13 cellular contexts compared by ENCODE assay signal in the genomic region with DNA sequence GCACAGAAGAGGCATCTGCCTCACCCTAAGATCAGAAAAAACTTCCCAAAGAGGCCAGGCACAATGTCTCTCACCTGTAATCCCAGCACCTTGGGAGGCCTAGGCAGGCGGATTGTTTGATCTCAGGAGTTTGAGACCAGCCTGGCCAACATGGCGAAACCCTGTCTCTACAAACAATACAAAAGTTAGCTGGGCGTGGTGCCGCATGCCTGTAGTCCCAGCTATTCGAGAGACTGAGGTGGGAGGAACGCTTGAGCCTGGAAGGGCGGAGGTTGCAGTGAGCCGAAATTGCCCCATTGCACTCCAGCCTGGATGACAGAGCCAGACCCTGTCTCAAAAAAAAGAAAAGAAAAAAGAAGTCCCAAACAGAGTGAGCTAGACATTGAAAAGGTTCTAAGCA. TPM values are rescaled to one million over a fixed set of nuclear protein-coding genes. Genes with fewer than 3 reads are reported as not detected.
DNase-seq lines count a peak whose midpoint lies in the region; ATAC-seq, FAIRE-seq and TF ChIP-seq lines count a peak whose summit lies in the region.
"Had no signal": no experiment of that assay in that cellular context is flagged by ENCODE, and none has a peak within 500 bp of the region (broad histone marks: within the 10 kb centered on the region; RNA-seq: fewer than 3 reads in every experiment).

No MANE protein-coding gene starts in this region.

- 15% methylated on average over 8 of the region's 8 CpGs for WGBS in K562 (ENCODE audit: insufficient coverage, low coverage, missing lambda C conversion rate)
- no CpG with 5 or more reads among the region's 8 CpGs for WGBS in neuronal stem cell (ENCODE audit: extremely low coverage in 2 of 2, insufficient read length in 2 of 2, insufficient replicate concordance in 1 of 2), 2 donors

- TF ChIP-seq CTCF in Loucy (conservative IDR thresholded peaks at IDR 0.05; ENCODE audit: low read length) (no peak), K562 (IDR thresholded peaks at IDR 0.05 in 2 of 3, conservative IDR thresholded peaks at IDR 0.05 in 1 of 3; ENCODE audit: insufficient read depth in 2 of 3, low read depth in 1 of 3, low read length in 3 of 3) (no peak), left ventricle myocardium inferior (IDR thresholded peaks at IDR 0.05; ENCODE audit: borderline replicate concordance) (no peak)

- BruUV-seq in K562 (replicated peaks; lab: Mats Ljungman, UMichigan), result no TSS peak

- H3K4me1 ChIP-seq in Loucy (ENCODE audit: insufficient read depth, low read length, poor library complexity, severe bottlenecking) (peaks cover 60% of the 10 kb centered on the region), K562 (replicated peaks in 1 of 2; ENCODE audit: control insufficient read depth in 2 of 2, insufficient read depth in 2 of 2, low read length in 2 of 2) (peaks cover 10 to 33% of the 10 kb centered on the region in 2 experiments; a peak in 4 of 5 replicates), neuronal stem cell (ENCODE audit: control insufficient read depth in 2 of 2, insufficient read depth in 1 of 2, low read depth in 1 of 2, low read length in 2 of 2) (peaks cover 3 to 10% of the 10 kb centered on the region in 2 donors), left ventricle myocardium inferior (peaks cover 94% of the 10 kb centered on the region)

- FAIRE-seq in K562 (lab: Jason Lieb, UNC), result peak; percentile 62

- in situ Hi-C loops in K562 (cut with MboI), result no loop called here

- peaks cover 2% of the 10 kb centered on the region for H3K79me1 ChIP-seq in neuronal stem cell (ENCODE audit: low read depth, low read length)

- H4K8ac ChIP-seq in neuronal stem cell (ENCODE audit: low read depth, low read length), result no peak overlapping the region

- no peaks in the 10 kb centered on the region for H3K9me2 ChIP-seq in Loucy (replicated peaks; ENCODE audit: low read depth, low read length)

- H3K14ac ChIP-seq in neuronal stem cell (ENCODE audit: low read length), result no peak overlapping the region

- H3K27me3 ChIP-seq in Loucy (ENCODE audit: insufficient read depth, low read length, poor library complexity, severe bottlenecking) (no peaks in the 10 kb centered on the region), K562 (ENCODE audit: control insufficient read depth in 2 of 2, insufficient read depth in 2 of 2, low read length in 2 of 2) (no peaks in the 10 kb centered on the region), neuronal stem cell (ENCODE audit: control insufficient read depth in 3 of 3, insufficient read depth in 3 of 3, low read depth in 1 of 3, low read length in 3 of 3) (no peaks in the 10 kb centered on the region), left ventricle myocardium inferior (ENCODE audit: low read depth) (no peaks in the 10 kb centered on the region)
- H3K27me3 ChIP-seq: heart left ventricle had no signal

- no peak overlapping the region for H2BK15ac ChIP-seq in neuronal stem cell (ENCODE audit: low read length)

- no peak overlapping the region for H3K18ac ChIP-seq in neuronal stem cell (ENCODE audit: low read length)

- H4K20me1 ChIP-seq in Loucy (ENCODE audit: insufficient read depth, low read length, poor library complexity, severe bottlenecking) (peaks cover 79% of the 10 kb centered on the region), K562 (replicated peaks; ENCODE audit: control insufficient read depth, insufficient read depth, low read length) (no peaks in the 10 kb centered on the region)

- no peak overlapping the region for H2BK12ac ChIP-seq in neuronal stem cell (ENCODE audit: low read length)

- no peaks in the 10 kb centered on the region for H3K9me1 ChIP-seq in K562 (ENCODE audit: control insufficient read depth, insufficient read depth, low read length)

- H2BK5ac ChIP-seq in neuronal stem cell (ENCODE audit: low read length), result no peak overlapping the region

- no peak overlapping the region for H2BK120ac ChIP-seq in neuronal stem cell (ENCODE audit: low read depth, low read length)

- ATAC-seq in K562, result peak; percentile 15
- ATAC-seq in left ventricle myocardium superior, result no peak
- ATAC-seq in GM18520 (IDR thresholded peaks at IDR 0.05; ENCODE audit: unreplicated experiment), result no peak
- ATAC-seq: heart left ventricle had no signal

- H3K4ac ChIP-seq in neuronal stem cell (ENCODE audit: low read length), result no peak overlapping the region

- intact Hi-C loops in K562 (cut with micrococcal nuclease), result loop anchor here (5.0 kb wide), 1 partner anchor 42 kb away; a partner anchor contains a TSS
- intact Hi-C loops in left ventricle myocardium superior (cut with micrococcal nuclease), result no loop called here
- intact Hi-C loops in left ventricle myocardium inferior (cut with micrococcal nuclease), result no loop called here

- CTCF ChIA-PET in K562 (lab: Yijun Ruan, JAX; ENCODE audit: low intra/inter-chr PET ratio), result interaction anchor here (1.1 kb wide), 1 partner anchor 166 kb away, joined by 3 read pairs; no protein-coding TSS in a partner anchor

- H4K91ac ChIP-seq in neuronal stem cell (ENCODE audit: low read depth, low read length, poor library complexity), result no peak overlapping the region

- no peak overlapping the region for H2AK5ac ChIP-seq in neuronal stem cell (ENCODE audit: low read depth, low read length)

- peaks cover 6% of the 10 kb centered on the region for H3F3A ChIP-seq in Loucy (ENCODE audit: low read depth)

- no peak for TF ChIP-seq POLR2A in K562 (conservative IDR thresholded peaks at IDR 0.05)

- H3K4me3 ChIP-seq in Loucy (ENCODE audit: low read length, poor library complexity, severe bottlenecking), result peak overlapping the region; percentile 80
- H3K4me3 ChIP-seq in K562, result no peak overlapping the region
- H3K4me3 ChIP-seq in neuronal stem cell (ENCODE audit: low read length in 2 of 2), result no peak overlapping the region
- no peak overlapping the region for H3K4me3 ChIP-seq in left ventricle myocardium inferior
- H3K4me3 ChIP-seq: heart left ventricle, lung had no signal

- DNase-seq in ELF-1 (ENCODE audit: low read depth, low spot score) (peak; percentile 89), K562 (ENCODE audit: extremely low read depth in 1 of 4, low spot score in 3 of 4) (peak in 1 of 4 experiments; percentile 64), neuronal stem cell (ENCODE audit: low spot score) (no peak), left ventricle myocardium superior (no peak), left ventricle myocardium inferior (no peak)
- DNase-seq: HCEC 1CT; heart left ventricle; NCI-H146; NCI-H526 treated with DMSO at 0.1 percent for 48 hours; stimulated activated CD4-positive, alpha-beta T cell treated with anti-CD3 and anti-CD28 coated beads, Interleukin-2, amount 100 ng/mL, for 48 hours had no signal

- TF ChIP-seq EP300 in K562 (IDR thresholded peaks at IDR 0.05; ENCODE audit: low read length), result no peak

- no peak overlapping the region for H2AFZ ChIP-seq in Loucy (ENCODE audit: low read length)
- peak overlapping the region; percentile 54; the same call in 1 of the 2 replicates for H2AFZ ChIP-seq in K562 (ENCODE audit: low read depth, low read length)
- H2AFZ ChIP-seq in neuronal stem cell (ENCODE audit: low read length), result no peak overlapping the region

- H3K79me2 ChIP-seq in Loucy (ENCODE audit: insufficient read depth, low read length) (peaks cover 94% of the 10 kb centered on the region), K562 (ENCODE audit: control insufficient read depth, insufficient read depth, low read length) (peaks cover 56% of the 10 kb centered on the region)

- TF ChIP-seq RAD21 in K562 (CRISPR knock-in tag; conservative IDR thresholded peaks at IDR 0.05 in 1 of 2, IDR thresholded peaks at IDR 0.05 in 1 of 2), result no peak

- no peak overlapping the region for H3K23ac ChIP-seq in neuronal stem cell (ENCODE audit: low read depth, low read length, poor library complexity)

- H3K27ac ChIP-seq in K562 (ENCODE audit: extremely low read depth, low read depth, low read length) (peak overlapping the region; percentile 19; the same call in 1 of the 3 replicates), neuronal stem cell (replicated peaks; ENCODE audit: low read length) (no peak overlapping the region), left ventricle myocardium inferior (replicated peaks) (no peak overlapping the region)

- POLR2A ChIA-PET in K562 (lab: Yijun Ruan, JAX), result no interaction called here

- H3K9ac ChIP-seq in Loucy (ENCODE audit: low read depth, low read length, poor library complexity, severe bottlenecking) (peak overlapping the region; percentile 98), K562 (ENCODE audit: insufficient read depth in 1 of 2, low read depth in 2 of 2, low read length in 2 of 2) (peak overlapping the region; percentile 35 to 65; a peak in 2 of 4 replicates), neuronal stem cell (ENCODE audit: low read depth, low read length, poor library complexity) (peak overlapping the region; percentile 31)

- peaks cover 7% of the 10 kb centered on the region; the same call in 1 of the 2 replicates for H3K36me3 ChIP-seq in Loucy (ENCODE audit: insufficient read depth, low read length)
- H3K36me3 ChIP-seq in K562 (ENCODE audit: control insufficient read depth, insufficient read depth, low read length), result no peaks in the 10 kb centered on the region
- peaks cover 0 to 17% of the 10 kb centered on the region in 2 donors for H3K36me3 ChIP-seq in neuronal stem cell (replicated peaks in 1 of 2; ENCODE audit: control insufficient read depth in 2 of 2, insufficient read depth in 2 of 2, low read length in 2 of 2)
- H3K36me3 ChIP-seq in left ventricle myocardium inferior, result no peaks in the 10 kb centered on the region
- H3K36me3 ChIP-seq: heart left ventricle had no signal

- H3K4me2 ChIP-seq in Loucy (ENCODE audit: low read depth, low read length, poor library complexity, severe bottlenecking), result peak overlapping the region; percentile 99
- H3K4me2 ChIP-seq in K562 (ENCODE audit: insufficient read depth, low read length), result peak overlapping the region; percentile 66
- H3K4me2 ChIP-seq in neuronal stem cell (ENCODE audit: insufficient read depth, low read length, poor library complexity, severe bottlenecking), result no peak overlapping the region

- H3K9me3 ChIP-seq in Loucy (ENCODE audit: insufficient read depth, low read depth, low read length), result no peaks in the 10 kb centered on the region
- H3K9me3 ChIP-seq in K562 (replicated peaks; ENCODE audit: control insufficient read depth, insufficient read depth, low read depth, low read length), result no peaks in the 10 kb centered on the region
- H3K9me3 ChIP-seq in neuronal stem cell (replicated peaks in 1 of 2; ENCODE audit: control insufficient read depth in 2 of 2, insufficient read depth in 1 of 2, low read depth in 1 of 2, low read length in 2 of 2), result no peaks in the 10 kb centered on the region
- H3K9me3 ChIP-seq in left ventricle myocardium inferior (replicated peaks), result no peaks in the 10 kb centered on the region
- H3K9me3 ChIP-seq: heart left ventricle had no signal

RNA-seq across cellular contexts. Expression of a gene that starts 4.5 kb away (rescaled TPM):
- 7.3 and 17.6 TPM in 2 replicates for total RNA-seq in K562 (2011; cell fraction: chromatin; rRNA removed; ENCODE audit: low replicate concordance)
- 5.0 and 5.1 TPM in 2 replicates for total RNA-seq in K562 (2011; cell fraction: nucleolus; rRNA removed)
- 7.1 and 7.3 TPM in 2 replicates for total RNA-seq in K562 (2011; cell fraction: nucleoplasm; rRNA removed)
- total RNA-seq in K562 (2014; rRNA removed) (4.9 and 5.3 TPM in 2 replicates), K562 (2014; rRNA removed; fragmentation: Illumina TruSeq; extraction: Trizol) (9.9 and 10.1 TPM in 2 replicates), K562 (2015; rRNA removed; fragmentation: Illumina TruSeq; extraction: Trizol) (11.6 and 12.2 TPM in 2 replicates), K562 (2021) (8.1 and 9.4 TPM in 2 replicates), left ventricle myocardium superior (23.7 TPM), left ventricle myocardium inferior (25.9 TPM)
- polyA plus RNA-seq in K562 (2011; rRNA removed) (16.5 and 17.7 TPM in 2 replicates), K562 (2014; fragmentation: Illumina TruSeq; extraction: Trizol) (7.2 and 8.1 TPM in 2 replicates), K562 (2014; fragmentation: Nextera tagmentation; extraction: Ambion mirVana) (1 to 10 TPM; 2.3 to 2.7 TPM), K562 (2014; rRNA removed) (9.0 and 10.3 TPM in 2 replicates)
- polyA plus RNA-seq in K562 (2011; cell fraction: cytosol; rRNA removed), result 4.7 and 10.0 TPM in 2 replicates
- polyA plus RNA-seq in K562 (2011; cell fraction: nucleus; rRNA removed), result 14.6 and 23.1 TPM in 2 replicates
- polyA plus RNA-seq in K562 (2012), result 8.0 and 12.8 TPM in 2 replicates
- polyA minus RNA-seq in K562 (2011; rRNA and poly(A)+ RNA removed), result 10.6 and 13.3 TPM in 2 replicates
- polyA minus RNA-seq in K562 (2011; cell fraction: cytosol; rRNA and poly(A)+ RNA removed), result 6.1 and 7.3 TPM in 2 replicates
- polyA minus RNA-seq in K562 (2011; cell fraction: nucleus; rRNA and poly(A)+ RNA removed), result 5.9 and 10.3 TPM in 2 replicates
- 16.0 TPM for polyA plus RNA-seq in neuronal stem cell (2013, experiment 1 of 2)
- 15.1 TPM for polyA plus RNA-seq in neuronal stem cell (2013, experiment 2 of 2)

RNA-seq across cellular contexts. Expression of a gene that starts 5.4 kb away (rescaled TPM):
- total RNA-seq in K562 (2011; cell fraction: chromatin; rRNA removed; ENCODE audit: low replicate concordance), result 6.4 and 12.4 TPM in 2 replicates
- 2.8 and 3.9 TPM in 2 replicates for total RNA-seq in K562 (2011; cell fraction: nucleolus; rRNA removed)
- 6.5 and 8.2 TPM in 2 replicates for total RNA-seq in K562 (2011; cell fraction: nucleoplasm; rRNA removed)
- 1.3 TPM in 2 replicates for total RNA-seq in K562 (2014; rRNA removed)
- 2.5 and 3.3 TPM in 2 replicates for total RNA-seq in K562 (2014; rRNA removed; fragmentation: Illumina TruSeq; extraction: Trizol)
- 2.6 and 2.8 TPM in 2 replicates for total RNA-seq in K562 (2015; rRNA removed; fragmentation: Illumina TruSeq; extraction: Trizol)
- 2.5 and 2.6 TPM in 2 replicates for total RNA-seq in K562 (2021)
- 3.9 and 5.6 TPM in 2 replicates for polyA plus RNA-seq in K562 (2011; rRNA removed)
- 1.6 and 2.6 TPM in 2 replicates for polyA plus RNA-seq in K562 (2011; cell fraction: cytosol; rRNA removed)
- 7.0 and 8.0 TPM in 2 replicates for polyA plus RNA-seq in K562 (2011; cell fraction: nucleus; rRNA removed)
- polyA plus RNA-seq in K562 (2012), result 1.3 and 2.5 TPM in 2 replicates
- 1.7 and 2.3 TPM in 2 replicates for polyA plus RNA-seq in K562 (2014; fragmentation: Illumina TruSeq; extraction: Trizol)
- polyA plus RNA-seq in K562 (2014; fragmentation: Nextera tagmentation; extraction: Ambion mirVana), result under 1 TPM; 0.61 to 0.92 TPM
- polyA plus RNA-seq in K562 (2014; rRNA removed), result 0.99 and 2.1 TPM in 2 replicates
- polyA minus RNA-seq in K562 (2011; rRNA and poly(A)+ RNA removed), result 6.0 and 6.6 TPM in 2 replicates
- 2.8 and 3.7 TPM in 2 replicates for polyA minus RNA-seq in K562 (2011; cell fraction: cytosol; rRNA and poly(A)+ RNA removed)
- 4.7 and 6.7 TPM in 2 replicates for polyA minus RNA-seq in K562 (2011; cell fraction: nucleus; rRNA and poly(A)+ RNA removed)
- 6.9 TPM for polyA plus RNA-seq in neuronal stem cell (2013, experiment 1 of 2)
- polyA plus RNA-seq in neuronal stem cell (2013, experiment 2 of 2), result 6.2 TPM
- total RNA-seq in left ventricle myocardium superior, result 17.1 TPM
- 20.8 TPM for total RNA-seq in left ventricle myocardium inferior

RNA-seq across cellular contexts. Expression of a gene that starts 31.5 kb away (rescaled TPM):
- total RNA-seq in K562 (2011; cell fraction: chromatin; rRNA removed; ENCODE audit: low replicate concordance), result not detected in 2 replicates
- not detected in 2 replicates for total RNA-seq in K562 (2011; cell fraction: nucleolus; rRNA removed)
- not detected in 2 replicates for total RNA-seq in K562 (2011; cell fraction: nucleoplasm; rRNA removed)
- total RNA-seq in K562 (2014; rRNA removed) (not detected in 2 replicates), K562 (2014; rRNA removed; fragmentation: Illumina TruSeq; extraction: Trizol) (not detected in 2 replicates), K562 (2015; rRNA removed; fragmentation: Illumina TruSeq; extraction: Trizol) (not detected in 2 replicates), K562 (2021) (0.16 TPM in 1 of 2 replicates, not detected in the other), left ventricle myocardium superior (13.8 TPM), left ventricle myocardium inferior (34.0 TPM)
- polyA plus RNA-seq in K562 (2011; rRNA removed) (not detected in 2 replicates), K562 (2014; fragmentation: Illumina TruSeq; extraction: Trizol) (not detected in 2 replicates), K562 (2014; fragmentation: Nextera tagmentation; extraction: Ambion mirVana) (not detected), K562 (2014; rRNA removed) (not detected in 2 replicates)
- not detected in 2 replicates for polyA plus RNA-seq in K562 (2011; cell fraction: cytosol; rRNA removed)
- not detected in 2 replicates for polyA plus RNA-seq in K562 (2011; cell fraction: nucleus; rRNA removed)
- not detected in 2 replicates for polyA plus RNA-seq in K562 (2012)
- polyA minus RNA-seq in K562 (2011; rRNA and poly(A)+ RNA removed), result not detected in 2 replicates
- not detected in 2 replicates for polyA minus RNA-seq in K562 (2011; cell fraction: cytosol; rRNA and poly(A)+ RNA removed)
- polyA minus RNA-seq in K562 (2011; cell fraction: nucleus; rRNA and poly(A)+ RNA removed), result not detected in 2 replicates
- 3.5 TPM for polyA plus RNA-seq in neuronal stem cell (2013, experiment 1 of 2)
- 3.5 TPM for polyA plus RNA-seq in neuronal stem cell (2013, experiment 2 of 2)

RNA-seq across cellular contexts. Expression of a gene that starts 40.7 kb away (rescaled TPM):
- total RNA-seq in K562 (2011; cell fraction: chromatin; rRNA removed; ENCODE audit: low replicate concordance), result not detected in 2 replicates
- not detected in 2 replicates for total RNA-seq in K562 (2011; cell fraction: nucleolus; rRNA removed)
- total RNA-seq in K562 (2011; cell fraction: nucleoplasm; rRNA removed), result not detected in 2 replicates
- total RNA-seq in K562 (2014; rRNA removed) (not detected in 2 replicates), K562 (2014; rRNA removed; fragmentation: Illumina TruSeq; extraction: Trizol) (not detected in 2 replicates), K562 (2015; rRNA removed; fragmentation: Illumina TruSeq; extraction: Trizol) (0.29 TPM in 1 of 2 replicates, not detected in the other), K562 (2021) (not detected in 2 replicates), left ventricle myocardium superior (not detected), left ventricle myocardium inferior (0.36 TPM)
- polyA plus RNA-seq in K562 (2011; rRNA removed) (not detected in 2 replicates), K562 (2014; fragmentation: Illumina TruSeq; extraction: Trizol) (not detected in 2 replicates), K562 (2014; fragmentation: Nextera tagmentation; extraction: Ambion mirVana) (not detected), K562 (2014; rRNA removed) (not detected in 2 replicates)
- not detected in 2 replicates for polyA plus RNA-seq in K562 (2011; cell fraction: cytosol; rRNA removed)
- polyA plus RNA-seq in K562 (2011; cell fraction: nucleus; rRNA removed), result not detected in 2 replicates
- polyA plus RNA-seq in K562 (2012), result not detected in 2 replicates
- polyA minus RNA-seq in K562 (2011; rRNA and poly(A)+ RNA removed), result not detected in 2 replicates
- polyA minus RNA-seq in K562 (2011; cell fraction: cytosol; rRNA and poly(A)+ RNA removed), result not detected in 2 replicates
- not detected in 2 replicates for polyA minus RNA-seq in K562 (2011; cell fraction: nucleus; rRNA and poly(A)+ RNA removed)
- 0.11 TPM for polyA plus RNA-seq in neuronal stem cell (2013, experiment 1 of 2)
- 0.11 TPM for polyA plus RNA-seq in neuronal stem cell (2013, experiment 2 of 2)

RNA-seq across cellular contexts. Expression of a gene that starts 43.7 kb away (rescaled TPM):
- 0.25 and 1.1 TPM in 2 replicates for total RNA-seq in K562 (2011; cell fraction: chromatin; rRNA removed; ENCODE audit: low replicate concordance)
- total RNA-seq in K562 (2011; cell fraction: nucleolus; rRNA removed), result 0.13 and 0.17 TPM in 2 replicates
- 0.73 and 1.3 TPM in 2 replicates for total RNA-seq in K562 (2011; cell fraction: nucleoplasm; rRNA removed)
- total RNA-seq in K562 (2014; rRNA removed) (0.41 and 0.50 TPM in 2 replicates), K562 (2014; rRNA removed; fragmentation: Illumina TruSeq; extraction: Trizol) (0.61 and 0.76 TPM in 2 replicates), K562 (2015; rRNA removed; fragmentation: Illumina TruSeq; extraction: Trizol) (0.75 and 0.94 TPM in 2 replicates), K562 (2021) (0.35 and 0.40 TPM in 2 replicates), left ventricle myocardium superior (0.30 TPM), left ventricle myocardium inferior (0.19 TPM)
- polyA plus RNA-seq in K562 (2011; rRNA removed) (0.12 and 0.24 TPM in 2 replicates), K562 (2014; fragmentation: Illumina TruSeq; extraction: Trizol) (0.32 and 0.34 TPM in 2 replicates), K562 (2014; fragmentation: Nextera tagmentation; extraction: Ambion mirVana) (under 1 TPM; 0.06 to 0.07 TPM), K562 (2014; rRNA removed) (0.11 and 0.40 TPM in 2 replicates)
- polyA plus RNA-seq in K562 (2011; cell fraction: cytosol; rRNA removed), result 0.07 TPM in 2 replicates
- polyA plus RNA-seq in K562 (2011; cell fraction: nucleus; rRNA removed), result 0.06 and 0.11 TPM in 2 replicates
- polyA plus RNA-seq in K562 (2012), result 0.30 and 0.50 TPM in 2 replicates
- 0.48 and 0.63 TPM in 2 replicates for polyA minus RNA-seq in K562 (2011; rRNA and poly(A)+ RNA removed)
- polyA minus RNA-seq in K562 (2011; cell fraction: cytosol; rRNA and poly(A)+ RNA removed), result 0.48 TPM in 1 of 2 replicates, not detected in the other
- 0.27 and 0.78 TPM in 2 replicates for polyA minus RNA-seq in K562 (2011; cell fraction: nucleus; rRNA and poly(A)+ RNA removed)
- polyA plus RNA-seq in neuronal stem cell (2013, experiment 1 of 2), result 1.1 TPM
- 1.1 TPM for polyA plus RNA-seq in neuronal stem cell (2013, experiment 2 of 2)

Comparison
In these comparisons a context has a peak if more than half of its experiments do, and no peak if none do; other contexts are left out.
1. H3K9ac ChIP-seq: peak in every context shown above with its lines; median percentile 98 in Loucy; 50 in K562; 31 in neuronal stem cell.
2. RNA of a gene that starts 31.5 kb away (total RNA-seq): 34.0 TPM in left ventricle myocardium inferior (single experiment) and 13.8 TPM in left ventricle myocardium superior (single experiment); 0.16 TPM in K562; every median in the first group is over 10 times any median in the second.